ENCODE assay signal across 2 cellular contexts in the genomic region with DNA sequence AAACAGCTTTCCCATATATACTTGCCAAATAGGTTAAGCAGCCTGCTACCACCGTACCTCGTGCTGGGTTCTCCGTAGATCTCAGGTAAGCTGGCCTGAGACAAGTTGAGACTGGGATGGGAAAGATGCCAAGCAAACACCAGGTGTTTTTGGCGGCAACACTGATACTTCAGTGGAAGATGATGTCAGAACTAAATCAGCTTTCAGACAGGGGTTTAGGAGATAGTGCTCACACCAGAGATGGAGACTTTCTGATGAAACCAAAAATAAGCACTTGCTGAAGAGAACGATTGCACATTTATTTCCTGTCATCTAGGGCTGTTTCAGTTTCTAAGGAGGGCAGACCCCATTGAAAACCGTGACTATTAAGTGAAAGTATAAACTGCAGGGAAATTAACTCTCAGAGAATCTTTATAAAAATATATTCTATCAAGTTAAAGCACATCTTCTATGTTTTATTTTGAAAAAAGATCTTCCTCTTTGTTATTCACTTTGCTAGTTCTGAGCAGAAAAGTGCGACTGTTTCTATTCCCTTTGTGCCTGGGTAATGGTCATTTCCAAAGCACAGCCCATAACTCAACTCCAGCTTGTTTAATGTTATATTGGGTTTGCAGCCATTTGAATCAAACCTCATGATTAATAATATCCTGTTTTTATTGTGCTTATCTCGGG.
A peak's percentile ranks its signal among the peaks of the same experiment; 100 is the strongest.
TF ChIP-seq lines count a peak whose summit lies in the region.

No MANE protein-coding gene starts in this region.

TF ChIP-seq in HCT116, 20 proteins besides CTCF, POLR2A, EP300 and RAD21 (continued from another document):
- no peak for TF ChIP-seq SRF (IDR thresholded peaks at IDR 0.05; ENCODE audit: low read depth)
- TF ChIP-seq ZFX (IDR thresholded peaks at IDR 0.05), result no peak
- TF ChIP-seq FOSL1 (IDR thresholded peaks at IDR 0.05; ENCODE audit: low read depth), result no peak
- no peak for TF ChIP-seq EZH2 (IDR thresholded peaks at IDR 0.05)
- peak; percentile 79 for TF ChIP-seq TCF7L2 (IDR thresholded peaks at IDR 0.05; ENCODE audit: borderline replicate concordance, extremely low read depth, insufficient read depth, insufficient read length)
- TF ChIP-seq EZH2phosphoT487 (IDR thresholded peaks at IDR 0.05; ENCODE audit: borderline replicate concordance), result no peak
- TF ChIP-seq CEBPB (IDR thresholded peaks at IDR 0.05; ENCODE audit: low read depth), result peak; percentile 76
- peak; percentile 40 for TF ChIP-seq SP1 (IDR thresholded peaks at IDR 0.05; ENCODE audit: low read depth)
- TF ChIP-seq ZNF274 (IDR thresholded peaks at IDR 0.05; ENCODE audit: low read depth, low read length), result no peak
- 0 out of 2 replicates have a peak, but pooled peaks have one; percentile 20 for TF ChIP-seq POLR2AphosphoS5 (IDR thresholded peaks at IDR 0.05; ENCODE audit: low read depth, low read length)
- TF ChIP-seq, protein P1, sequence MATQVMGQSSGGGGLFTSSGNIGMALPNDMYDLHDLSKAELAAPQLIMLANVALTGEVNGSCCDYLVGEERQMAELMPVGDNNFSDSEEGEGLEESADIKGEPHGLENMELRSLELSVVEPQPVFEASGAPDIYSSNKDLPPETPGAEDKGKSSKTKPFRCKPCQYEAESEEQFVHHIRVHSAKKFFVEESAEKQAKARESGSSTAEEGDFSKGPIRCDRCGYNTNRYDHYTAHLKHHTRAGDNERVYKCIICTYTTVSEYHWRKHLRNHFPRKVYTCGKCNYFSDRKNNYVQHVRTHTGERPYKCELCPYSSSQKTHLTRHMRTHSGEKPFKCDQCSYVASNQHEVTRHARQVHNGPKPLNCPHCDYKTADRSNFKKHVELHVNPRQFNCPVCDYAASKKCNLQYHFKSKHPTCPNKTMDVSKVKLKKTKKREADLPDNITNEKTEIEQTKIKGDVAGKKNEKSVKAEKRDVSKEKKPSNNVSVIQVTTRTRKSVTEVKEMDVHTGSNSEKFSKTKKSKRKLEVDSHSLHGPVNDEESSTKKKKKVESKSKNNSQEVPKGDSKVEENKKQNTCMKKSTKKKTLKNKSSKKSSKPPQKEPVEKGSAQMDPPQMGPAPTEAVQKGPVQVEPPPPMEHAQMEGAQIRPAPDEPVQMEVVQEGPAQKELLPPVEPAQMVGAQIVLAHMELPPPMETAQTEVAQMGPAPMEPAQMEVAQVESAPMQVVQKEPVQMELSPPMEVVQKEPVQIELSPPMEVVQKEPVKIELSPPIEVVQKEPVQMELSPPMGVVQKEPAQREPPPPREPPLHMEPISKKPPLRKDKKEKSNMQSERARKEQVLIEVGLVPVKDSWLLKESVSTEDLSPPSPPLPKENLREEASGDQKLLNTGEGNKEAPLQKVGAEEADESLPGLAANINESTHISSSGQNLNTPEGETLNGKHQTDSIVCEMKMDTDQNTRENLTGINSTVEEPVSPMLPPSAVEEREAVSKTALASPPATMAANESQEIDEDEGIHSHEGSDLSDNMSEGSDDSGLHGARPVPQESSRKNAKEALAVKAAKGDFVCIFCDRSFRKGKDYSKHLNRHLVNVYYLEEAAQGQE (IDR thresholded peaks at IDR 0.05; ENCODE audit: low read depth), result no peak
- TF ChIP-seq ATF3 (IDR thresholded peaks at IDR 0.05), result peak; percentile 46; the same call in 1 of the 2 replicates
- no peak for TF ChIP-seq YY1 (IDR thresholded peaks at IDR 0.05; ENCODE audit: extremely low read depth, insufficient replicate concordance, low read depth, low read length)
- no peak for TF ChIP-seq CBX3 (IDR thresholded peaks at IDR 0.05; ENCODE audit: low read depth)
- peak; percentile 24; the same call in 1 of the 2 replicates for TF ChIP-seq JUND (IDR thresholded peaks at IDR 0.05)
- no peak for TF ChIP-seq SIN3A (IDR thresholded peaks at IDR 0.05; ENCODE audit: low read depth)
- TF ChIP-seq EGR1 (IDR thresholded peaks at IDR 0.05; ENCODE audit: low read depth), result no peak
- TF ChIP-seq ELF1 (IDR thresholded peaks at IDR 0.05; ENCODE audit: borderline replicate concordance, low read depth), result no peak
- peak; percentile 46 for TF ChIP-seq MAX (IDR thresholded peaks at IDR 0.05)

TF ChIP-seq in GM12878, 131 proteins besides CTCF, POLR2A, EP300 and RAD21 (continued from another document and continues in another):
- TF ChIP-seq, protein P2, sequence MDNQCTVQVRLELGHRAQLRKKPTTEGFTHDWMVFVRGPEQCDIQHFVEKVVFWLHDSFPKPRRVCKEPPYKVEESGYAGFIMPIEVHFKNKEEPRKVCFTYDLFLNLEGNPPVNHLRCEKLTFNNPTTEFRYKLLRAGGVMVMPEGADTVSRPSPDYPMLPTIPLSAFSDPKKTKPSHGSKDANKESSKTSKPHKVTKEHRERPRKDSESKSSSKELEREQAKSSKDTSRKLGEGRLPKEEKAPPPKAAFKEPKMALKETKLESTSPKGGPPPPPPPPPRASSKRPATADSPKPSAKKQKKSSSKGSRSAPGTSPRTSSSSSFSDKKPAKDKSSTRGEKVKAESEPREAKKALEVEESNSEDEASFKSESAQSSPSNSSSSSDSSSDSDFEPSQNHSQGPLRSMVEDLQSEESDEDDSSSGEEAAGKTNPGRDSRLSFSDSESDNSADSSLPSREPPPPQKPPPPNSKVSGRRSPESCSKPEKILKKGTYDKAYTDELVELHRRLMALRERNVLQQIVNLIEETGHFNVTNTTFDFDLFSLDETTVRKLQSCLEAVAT (IDR thresholded peaks at IDR 0.05), result no peak
- TF ChIP-seq ELK1 (IDR thresholded peaks at IDR 0.05; ENCODE audit: low read depth, low read length) (no peak), CEBPZ (IDR thresholded peaks at IDR 0.05; ENCODE audit: low read depth, low read length) (no peak), SUZ12 (IDR thresholded peaks at IDR 0.05; ENCODE audit: unreplicated experiment) (no peak), ATF7 (IDR thresholded peaks at IDR 0.05; ENCODE audit: low read depth) (peak; percentile 90), NR2C1 (IDR thresholded peaks at IDR 0.05) (no peak), SREBF2 (IDR thresholded peaks at IDR 0.05; ENCODE audit: low read length) (no peak), SMAD5 (IDR thresholded peaks at IDR 0.05; ENCODE audit: low read depth) (no peak), EGR1 (IDR thresholded peaks at IDR 0.05; ENCODE audit: borderline replicate concordance in 1 of 2, low read depth in 2 of 2, low read length in 2 of 2) (no peak), MYB (IDR thresholded peaks at IDR 0.05; ENCODE audit: borderline replicate concordance, low read depth, low read length) (no peak), SMARCA5 (IDR thresholded peaks at IDR 0.05) (no peak), JUNB (IDR thresholded peaks at IDR 0.05) (peak; percentile 28; the same call in 1 of the 2 replicates), IRF4 (IDR thresholded peaks at IDR 0.05; ENCODE audit: low read depth, low read length) (0 out of 2 replicates have a peak, but pooled peaks have one; percentile 36), TCF7 (IDR thresholded peaks at IDR 0.05; ENCODE audit: borderline replicate concordance) (no peak), USF1 (IDR thresholded peaks at IDR 0.05; ENCODE audit: borderline replicate concordance, extremely low read length, insufficient read depth, low read depth, low read length) (no peak), HSF1 (IDR thresholded peaks at IDR 0.05; ENCODE audit: low read depth, low read length) (no peak), YBX1 (IDR thresholded peaks at IDR 0.05) (no peak), BCLAF1 (IDR thresholded peaks at IDR 0.05) (no peak), PML (IDR thresholded peaks at IDR 0.05; ENCODE audit: low read length) (no peak), NBN (IDR thresholded peaks at IDR 0.05) (no peak), MTA3 (IDR thresholded peaks at IDR 0.05; ENCODE audit: borderline replicate concordance, low read length) (no peak), ZNF207 (IDR thresholded peaks at IDR 0.05; ENCODE audit: borderline replicate concordance) (no peak), BRCA1 (IDR thresholded peaks at IDR 0.05; ENCODE audit: low read depth, low read length) (no peak)
- TF ChIP-seq, protein P3, sequence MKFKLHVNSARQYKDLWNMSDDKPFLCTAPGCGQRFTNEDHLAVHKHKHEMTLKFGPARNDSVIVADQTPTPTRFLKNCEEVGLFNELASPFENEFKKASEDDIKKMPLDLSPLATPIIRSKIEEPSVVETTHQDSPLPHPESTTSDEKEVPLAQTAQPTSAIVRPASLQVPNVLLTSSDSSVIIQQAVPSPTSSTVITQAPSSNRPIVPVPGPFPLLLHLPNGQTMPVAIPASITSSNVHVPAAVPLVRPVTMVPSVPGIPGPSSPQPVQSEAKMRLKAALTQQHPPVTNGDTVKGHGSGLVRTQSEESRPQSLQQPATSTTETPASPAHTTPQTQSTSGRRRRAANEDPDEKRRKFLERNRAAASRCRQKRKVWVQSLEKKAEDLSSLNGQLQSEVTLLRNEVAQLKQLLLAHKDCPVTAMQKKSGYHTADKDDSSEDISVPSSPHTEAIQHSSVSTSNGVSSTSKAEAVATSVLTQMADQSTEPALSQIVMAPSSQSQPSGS (IDR thresholded peaks at IDR 0.05; ENCODE audit: low read length), result peak; percentile 57; the same call in 1 of the 2 replicates
